Comparison of ENCODE assay signal across 20 cellular contexts in genomic region chrX:78958419-78959116, GRCh38. TPM values are rescaled to one million over a fixed set of nuclear protein-coding genes. Genes with fewer than 3 reads are reported as not detected.
A peak's percentile ranks its signal among the peaks of the same experiment; 100 is the strongest.
DNase-seq lines count a peak whose midpoint lies in the region; ATAC-seq, FAIRE-seq and TF ChIP-seq lines count a peak whose summit lies in the region.
"Had no signal": no experiment of that assay in that cellular context is flagged by ENCODE, and none has a peak within 500 bp of the region (broad histone marks: within the 10 kb centered on the region; RNA-seq: fewer than 3 reads in every experiment).

No MANE protein-coding gene starts in this region.

- CTCF ChIA-PET in OCI-LY7 (lab: Charles Lee; ENCODE audit: unreplicated experiment), result interaction anchor here (1.0 kb wide), 1 partner anchor 13 kb away, joined by 3 read pairs; no protein-coding TSS in a partner anchor

- H3K9me3 ChIP-seq in OCI-LY7 (ENCODE audit: low read length) (no peaks in the 10 kb centered on the region), astrocyte (ENCODE audit: insufficient read depth, low read depth, low read length) (no peaks in the 10 kb centered on the region)
- H3K9me3 ChIP-seq: left ventricle myocardium inferior, stomach had no signal

- no peak overlapping the region for H3K4me3 ChIP-seq in OCI-LY7 (ENCODE audit: low read depth, low read length, poor library complexity, severe bottlenecking)
- no peak overlapping the region for H3K4me3 ChIP-seq in astrocyte (ENCODE audit: insufficient read depth, low read depth, low read length)
- H3K4me3 ChIP-seq: left ventricle myocardium inferior, skin epidermis, stomach had no signal

- BruUV-seq in OCI-LY7 (replicated peaks; lab: Mats Ljungman, UMichigan), result no TSS peak

- H3K27me3 ChIP-seq in astrocyte (ENCODE audit: insufficient read depth, low read length), result no peaks in the 10 kb centered on the region
- H3K27me3 ChIP-seq: stomach had no signal

- 0 out of 2 replicates have a peak overlapping the region, but pooled peaks have one; percentile 25 for H2AFZ ChIP-seq in OCI-LY7 (ENCODE audit: low read length)
- H2AFZ ChIP-seq in astrocyte (ENCODE audit: low read depth, low read length), result no peak overlapping the region

- no peak for ATAC-seq in stimulated activated memory B cell treated with anti-CD40 and anti-IgM and Interleukin-4, amounts not matched to agents 10 μg/mL and 1 μg/mL and 100 μg/mL, for 72 hours
- ATAC-seq in GM19397 (IDR thresholded peaks at IDR 0.05; ENCODE audit: unreplicated experiment), result no peak
- ATAC-seq: activated T-cell treated with anti-CD3 and anti-CD28 coated beads, Interleukin-2, amount 50 U/mL, for 4 hours had no signal

- H3K4me1 ChIP-seq in OCI-LY7 (ENCODE audit: insufficient read depth, low read length, poor library complexity, severe bottlenecking), result peaks cover 25% of the 10 kb centered on the region
- H3K4me1 ChIP-seq in astrocyte (ENCODE audit: insufficient read depth, low read length), result no peaks in the 10 kb centered on the region
- H3K4me1 ChIP-seq: left ventricle myocardium inferior, stomach had no signal

- H3K9ac ChIP-seq in astrocyte (ENCODE audit: low read length), result no peak overlapping the region

- no peaks in the 10 kb centered on the region for H3K27me3 Mint-ChIP-seq in activated naive CD8-positive, alpha-beta T cell
- H3K27me3 Mint-ChIP-seq in activated naive CD8-positive, alpha-beta T cell treated with anti-CD3 and anti-CD28 coated beads for 36 hours, result no peaks in the 10 kb centered on the region
- H3K27me3 Mint-ChIP-seq in astrocyte (ENCODE audit: low read depth, unreplicated experiment), result no peaks in the 10 kb centered on the region
- no peaks in the 10 kb centered on the region for H3K27me3 Mint-ChIP-seq in stimulated activated memory B cell treated with anti-CD40 and anti-IgM and Interleukin-4, amounts not matched to agents 10 μg/mL and 1 μg/mL and 100 μg/mL, for 72 hours
- H3K27me3 Mint-ChIP-seq: dendritic cell treated with granulocyte-macrophage colony-stimulating factor and Interleukin-4, amounts not matched to agents 40 ng/mL and 50 ng/mL, for 4 days had no signal

- TF ChIP-seq CTCF in OCI-LY7 (conservative IDR thresholded peaks at IDR 0.05; ENCODE audit: low read length) (no peak), astrocyte (IDR thresholded peaks at IDR 0.05; ENCODE audit: insufficient read depth, low read depth, low read length) (no peak)

- H4K20me1 ChIP-seq in OCI-LY7 (ENCODE audit: insufficient read depth, low read length) (no peaks in the 10 kb centered on the region), astrocyte (ENCODE audit: insufficient read depth, low read length) (no peaks in the 10 kb centered on the region)

- peaks cover 3% of the 10 kb centered on the region for H3K9me3 Mint-ChIP-seq in activated naive CD8-positive, alpha-beta T cell (ENCODE audit: low read depth)
- H3K9me3 Mint-ChIP-seq in activated naive CD8-positive, alpha-beta T cell treated with anti-CD3 and anti-CD28 coated beads for 36 hours, result peaks cover 18% of the 10 kb centered on the region
- H3K9me3 Mint-ChIP-seq in astrocyte (ENCODE audit: unreplicated experiment), result no peaks in the 10 kb centered on the region
- H3K9me3 Mint-ChIP-seq in stimulated activated memory B cell treated with anti-CD40 and anti-IgM and Interleukin-4, amounts not matched to agents 10 μg/mL and 1 μg/mL and 100 μg/mL, for 72 hours, result no peaks in the 10 kb centered on the region
- H3K9me3 Mint-ChIP-seq: dendritic cell treated with granulocyte-macrophage colony-stimulating factor and Interleukin-4, amounts not matched to agents 40 ng/mL and 50 ng/mL, for 4 days had no signal

- H3K79me2 ChIP-seq in OCI-LY7 (ENCODE audit: insufficient read depth, low read depth, low read length) (no peaks in the 10 kb centered on the region), astrocyte (ENCODE audit: insufficient read depth, low read length) (no peaks in the 10 kb centered on the region)

- H3K27ac ChIP-seq in OCI-LY7 (ENCODE audit: low read depth, low read length, poor library complexity, severe bottlenecking), result no peak overlapping the region
- H3K27ac ChIP-seq in astrocyte (ENCODE audit: low read depth, low read length), result no peak overlapping the region
- H3K27ac ChIP-seq: left ventricle myocardium inferior, stomach had no signal

- H3K4me2 ChIP-seq in OCI-LY7 (ENCODE audit: low read length), result peak overlapping the region; percentile 63
- no peak overlapping the region for H3K4me2 ChIP-seq in astrocyte (ENCODE audit: low read length)

- no peak overlapping the region for H3K4me3 Mint-ChIP-seq in activated naive CD8-positive, alpha-beta T cell
- no peak overlapping the region for H3K4me3 Mint-ChIP-seq in activated naive CD8-positive, alpha-beta T cell treated with anti-CD3 and anti-CD28 coated beads for 36 hours
- H3K4me3 Mint-ChIP-seq in astrocyte (ENCODE audit: unreplicated experiment), result no peak overlapping the region
- H3K4me3 Mint-ChIP-seq in stimulated activated memory B cell treated with anti-CD40 and anti-IgM and Interleukin-4, amounts not matched to agents 10 μg/mL and 1 μg/mL and 100 μg/mL, for 72 hours, result no peak overlapping the region
- H3K4me3 Mint-ChIP-seq: dendritic cell treated with granulocyte-macrophage colony-stimulating factor and Interleukin-4, amounts not matched to agents 40 ng/mL and 50 ng/mL, for 4 days; HFFc6 had no signal

- H3K36me3 ChIP-seq in OCI-LY7 (ENCODE audit: insufficient read depth, low read length), result peaks cover 51% of the 10 kb centered on the region
- H3K36me3 ChIP-seq in astrocyte (ENCODE audit: insufficient read depth, low read length), result no peaks in the 10 kb centered on the region
- H3K36me3 ChIP-seq: left ventricle myocardium inferior, stomach had no signal

- no peak for DNase-seq in activated naive CD8-positive, alpha-beta T cell treated with anti-CD3 and anti-CD28 coated beads for 36 hours
- no peak for DNase-seq in OCI-LY7 (ENCODE audit: low spot score)
- no peak for DNase-seq in astrocyte (ENCODE audit: low read depth)
- DNase-seq in C1 segment of cervical spinal cord (lab: John Stamatoyannopoulos, UW), result no peak
- DNase-seq in NCI-H1048 (lab: John Stamatoyannopoulos, UW), result no peak
- DNase-seq: activated CD4-positive, alpha-beta T cell treated with anti-CD3 and anti-CD28 coated beads for 48 hours; activated T-cell treated with anti-CD3 and anti-CD28 coated beads, Interleukin-2, amount 50 U/mL, for 4 hours; HFFc6; left ventricle myocardium inferior; NCI-H146; NCI-H524 treated with DMSO at 0.1 percent for 48 hours; stomach; trophoblast cell had no signal

- peaks cover 49% of the 10 kb centered on the region for H3K36me3 Mint-ChIP-seq in activated naive CD8-positive, alpha-beta T cell
- peaks cover 84% of the 10 kb centered on the region for H3K36me3 Mint-ChIP-seq in activated naive CD8-positive, alpha-beta T cell treated with anti-CD3 and anti-CD28 coated beads for 36 hours
- no peaks in the 10 kb centered on the region for H3K36me3 Mint-ChIP-seq in astrocyte (ENCODE audit: low read depth, unreplicated experiment)
- peaks cover 70% of the 10 kb centered on the region for H3K36me3 Mint-ChIP-seq in stimulated activated memory B cell treated with anti-CD40 and anti-IgM and Interleukin-4, amounts not matched to agents 10 μg/mL and 1 μg/mL and 100 μg/mL, for 72 hours

- peak; percentile 79 for FAIRE-seq in astrocyte (lab: Jason Lieb, UNC)
- FAIRE-seq: TTC549 had no signal

- H3K27ac Mint-ChIP-seq in activated naive CD8-positive, alpha-beta T cell, result peak overlapping the region; percentile 91
- H3K27ac Mint-ChIP-seq in activated naive CD8-positive, alpha-beta T cell treated with anti-CD3 and anti-CD28 coated beads for 36 hours, result no peak overlapping the region
- no peak overlapping the region for H3K27ac Mint-ChIP-seq in astrocyte (ENCODE audit: unreplicated experiment)
- H3K27ac Mint-ChIP-seq in stimulated activated memory B cell treated with anti-CD40 and anti-IgM and Interleukin-4, amounts not matched to agents 10 μg/mL and 1 μg/mL and 100 μg/mL, for 72 hours, result peak overlapping the region; percentile 62
- H3K27ac Mint-ChIP-seq: dendritic cell treated with granulocyte-macrophage colony-stimulating factor and Interleukin-4, amounts not matched to agents 40 ng/mL and 50 ng/mL, for 4 days; HFFc6 had no signal

- POLR2A ChIA-PET in OCI-LY7 (lab: Charles Lee), result interaction anchor here (0.7 to 4.8 kb wide), 3 partner anchors 12 to 776 kb away, joined by 3 to 20 read pairs (median 3); partner anchors contain the start of gene P2RY10

- H3K4me1 Mint-ChIP-seq in activated naive CD8-positive, alpha-beta T cell (ENCODE audit: low read depth), result peaks cover 74% of the 10 kb centered on the region
- peaks cover 35% of the 10 kb centered on the region for H3K4me1 Mint-ChIP-seq in activated naive CD8-positive, alpha-beta T cell treated with anti-CD3 and anti-CD28 coated beads for 36 hours
- H3K4me1 Mint-ChIP-seq in astrocyte (ENCODE audit: low read depth, unreplicated experiment), result peaks cover 3% of the 10 kb centered on the region
- H3K4me1 Mint-ChIP-seq in stimulated activated memory B cell treated with anti-CD40 and anti-IgM and Interleukin-4, amounts not matched to agents 10 μg/mL and 1 μg/mL and 100 μg/mL, for 72 hours, result peaks cover 43% of the 10 kb centered on the region

- intact Hi-C loops in OCI-LY7 (cut with micrococcal nuclease; ENCODE audit: unreplicated experiment), result no loop called here

- H3K9me2 ChIP-seq in OCI-LY7 (ENCODE audit: insufficient read depth, low read length), result no peaks in the 10 kb centered on the region

RNA-seq across cellular contexts. Expression of gene P2RY10, which starts 13.4 kb away (rescaled TPM):
- 10 to 100 TPM; 54.5 to 55.4 TPM for total RNA-seq in activated naive CD8-positive, alpha-beta T cell treated with anti-CD3 and anti-CD28 coated beads for 36 hours
- 8.1 and 10.3 TPM in 2 replicates for total RNA-seq in OCI-LY7 (2014; rRNA removed; shearing (Covaris generic))
- 15.1 and 23.0 TPM in 2 replicates for total RNA-seq in OCI-LY7 (2022)
- not detected in 2 replicates for total RNA-seq in astrocyte
- total RNA-seq: HFFc6, left ventricle myocardium inferior, MCF 10A had no signal

Comparison
In these comparisons a context has a peak if more than half of its experiments do, and no peak if none do; other contexts are left out.
1. H3K27ac Mint-ChIP-seq: peak in activated naive CD8-positive, alpha-beta T cell (single experiment) and stimulated activated memory B cell treated with anti-CD40 and anti-IgM and Interleukin-4, amounts not matched to agents 10 μg/mL and 1 μg/mL and 100 μg/mL, for 72 hours (single experiment); none in activated naive CD8-positive, alpha-beta T cell treated with anti-CD3 and anti-CD28 coated beads for 36 hours (single experiment) and astrocyte (single experiment).